Comparison of ENCODE assay signal across 1 cellular context in genomic region chr19:13051581-13052165, GRCh38.
TF ChIP-seq lines count a peak whose summit lies in the region.

No MANE protein-coding gene starts in this region.

TF ChIP-seq in SK-N-SH, 30 proteins besides CTCF, POLR2A, EP300 and RAD21 (continued from another document):
- TF ChIP-seq IRF3 (IDR thresholded peaks at IDR 0.05; ENCODE audit: low read depth, low read length) (no peak), NFIC (IDR thresholded peaks at IDR 0.05; ENCODE audit: borderline replicate concordance) (no peak), MXI1 (IDR thresholded peaks at IDR 0.05; ENCODE audit: low read depth, low read length) (no peak), GATA2 (CRISPR knock-in tag; IDR thresholded peaks at IDR 0.05) (no peak), FOSL2 (IDR thresholded peaks at IDR 0.05; ENCODE audit: borderline replicate concordance, low read depth) (no peak), JUND (IDR thresholded peaks at IDR 0.05) (no peak), PBX3 (IDR thresholded peaks at IDR 0.05) (no peak), USF2 (IDR thresholded peaks at IDR 0.05; ENCODE audit: borderline replicate concordance, low read depth, low read length) (no peak)
TF ChIP-seq in SK-N-SH: peak in this region for 0.
